Comparison of ENCODE assay signal across 2 cellular contexts in genomic region chr6:24990944-24991747, GRCh38.
TF ChIP-seq lines count a peak whose summit lies in the region.

No MANE protein-coding gene starts in this region.

TF ChIP-seq in IMR-90, 13 proteins besides CTCF, POLR2A, EP300 and RAD21:
- TF ChIP-seq SMC3 (IDR thresholded peaks at IDR 0.05; ENCODE audit: low read depth, low read length) (no peak), MXI1 (IDR thresholded peaks at IDR 0.05; ENCODE audit: borderline replicate concordance, low read depth, low read length) (no peak), RFX5 (IDR thresholded peaks at IDR 0.05; ENCODE audit: low read depth, low read length) (no peak), USF2 (IDR thresholded peaks at IDR 0.05; ENCODE audit: low read depth, low read length) (no peak), CHD1 (IDR thresholded peaks at IDR 0.05; ENCODE audit: low read depth, low read length) (no peak), BHLHE40 (IDR thresholded peaks at IDR 0.05; ENCODE audit: low read depth, low read length) (no peak), RCOR1 (IDR thresholded peaks at IDR 0.05; ENCODE audit: insufficient replicate concordance, low read length) (no peak), NFE2L2 (IDR thresholded peaks at IDR 0.05; ENCODE audit: low read depth, low read length) (no peak), CEBPB (IDR thresholded peaks at IDR 0.05; ENCODE audit: low read depth, low read length) (no peak), ELK1 (IDR thresholded peaks at IDR 0.05; ENCODE audit: borderline replicate concordance, low read depth, low read length) (no peak), MAZ (IDR thresholded peaks at IDR 0.05; ENCODE audit: borderline replicate concordance, low read depth, low read length) (no peak), MAFK (IDR thresholded peaks at IDR 0.05; ENCODE audit: low read depth, low read length) (no peak), FOS (IDR thresholded peaks at IDR 0.05; ENCODE audit: low read depth, low read length) (no peak)

TF ChIP-seq in GM12878, 131 proteins besides CTCF, POLR2A, EP300 and RAD21:
- TF ChIP-seq SUPT20H (IDR thresholded peaks at IDR 0.05; ENCODE audit: borderline replicate concordance, control insufficient read depth, low read depth, low read length) (no peak), CUX1 (IDR thresholded peaks at IDR 0.05; ENCODE audit: insufficient replicate concordance, low read depth, low read length) (no peak), FOS (IDR thresholded peaks at IDR 0.05; ENCODE audit: borderline replicate concordance, extremely low read depth, insufficient read length) (no peak), SMC3 (IDR thresholded peaks at IDR 0.05; ENCODE audit: borderline replicate concordance, low read length) (no peak), STAT1 (conservative IDR thresholded peaks at IDR 0.05) (no peak), NFXL1 (IDR thresholded peaks at IDR 0.05; ENCODE audit: borderline replicate concordance) (no peak), SPI1 (IDR thresholded peaks at IDR 0.05; ENCODE audit: borderline replicate concordance, insufficient read depth, low read depth, low read length) (no peak), BCLAF1 (IDR thresholded peaks at IDR 0.05) (no peak), NR2C1 (IDR thresholded peaks at IDR 0.05) (no peak), ZNF384 (IDR thresholded peaks at IDR 0.05; ENCODE audit: borderline replicate concordance, low read depth, low read length) (no peak), ZNF622 (IDR thresholded peaks at IDR 0.05) (no peak), RAD51 (IDR thresholded peaks at IDR 0.05) (no peak), RFX5 (IDR thresholded peaks at IDR 0.05; ENCODE audit: low read depth, low read length) (no peak), NBN (IDR thresholded peaks at IDR 0.05) (no peak), ZBTB40 (IDR thresholded peaks at IDR 0.05; ENCODE audit: borderline replicate concordance) (no peak), EED (IDR thresholded peaks at IDR 0.05; ENCODE audit: low read depth) (no peak), ZBTB4 (CRISPR knock-in tag; IDR thresholded peaks at IDR 0.05) (no peak), SUZ12 (IDR thresholded peaks at IDR 0.05; ENCODE audit: unreplicated experiment) (no peak)
- TF ChIP-seq, protein P1, sequence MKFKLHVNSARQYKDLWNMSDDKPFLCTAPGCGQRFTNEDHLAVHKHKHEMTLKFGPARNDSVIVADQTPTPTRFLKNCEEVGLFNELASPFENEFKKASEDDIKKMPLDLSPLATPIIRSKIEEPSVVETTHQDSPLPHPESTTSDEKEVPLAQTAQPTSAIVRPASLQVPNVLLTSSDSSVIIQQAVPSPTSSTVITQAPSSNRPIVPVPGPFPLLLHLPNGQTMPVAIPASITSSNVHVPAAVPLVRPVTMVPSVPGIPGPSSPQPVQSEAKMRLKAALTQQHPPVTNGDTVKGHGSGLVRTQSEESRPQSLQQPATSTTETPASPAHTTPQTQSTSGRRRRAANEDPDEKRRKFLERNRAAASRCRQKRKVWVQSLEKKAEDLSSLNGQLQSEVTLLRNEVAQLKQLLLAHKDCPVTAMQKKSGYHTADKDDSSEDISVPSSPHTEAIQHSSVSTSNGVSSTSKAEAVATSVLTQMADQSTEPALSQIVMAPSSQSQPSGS (IDR thresholded peaks at IDR 0.05; ENCODE audit: low read length): no peak
- TF ChIP-seq, protein P2, sequence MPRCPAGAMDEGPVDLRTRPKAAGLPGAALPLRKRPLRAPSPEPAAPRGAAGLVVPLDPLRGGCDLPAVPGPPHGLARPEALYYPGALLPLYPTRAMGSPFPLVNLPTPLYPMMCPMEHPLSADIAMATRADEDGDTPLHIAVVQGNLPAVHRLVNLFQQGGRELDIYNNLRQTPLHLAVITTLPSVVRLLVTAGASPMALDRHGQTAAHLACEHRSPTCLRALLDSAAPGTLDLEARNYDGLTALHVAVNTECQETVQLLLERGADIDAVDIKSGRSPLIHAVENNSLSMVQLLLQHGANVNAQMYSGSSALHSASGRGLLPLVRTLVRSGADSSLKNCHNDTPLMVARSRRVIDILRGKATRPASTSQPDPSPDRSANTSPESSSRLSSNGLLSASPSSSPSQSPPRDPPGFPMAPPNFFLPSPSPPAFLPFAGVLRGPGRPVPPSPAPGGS (IDR thresholded peaks at IDR 0.05; ENCODE audit: borderline replicate concordance, insufficient read depth, low read depth, low read length, poor library complexity, severe bottlenecking): no peak
